ENCODE assay signal across 8 cellular contexts in genomic region chr5:133612021-133612860, GRCh38. TPM values are rescaled to one million over a fixed set of nuclear protein-coding genes. Genes with fewer than 3 reads are reported as not detected.
DNase-seq lines count a peak whose midpoint lies in the region; ATAC-seq, FAIRE-seq and TF ChIP-seq lines count a peak whose summit lies in the region.

Gene FSTL4 (minus strand): TSS chr5:133612541.

- H3K27ac ChIP-seq in body of pancreas (peak within 1 kb of the TSS in 2 of 4 donors; percentile 40 to 47), liver (ENCODE audit: low read depth in 1 of 2, low read length in 2 of 2) (no peak within 1 kb of the TSS)

- H3K36me3 ChIP-seq in body of pancreas (replicated peaks in 1 of 2; ENCODE audit: insufficient read depth in 1 of 2, low read depth in 2 of 2): no peaks in the 10 kb centered on the region
- H3K36me3 ChIP-seq in liver (ENCODE audit: control insufficient read depth in 4 of 4, insufficient read depth in 3 of 4, low read depth in 1 of 4, low read length in 3 of 4): no peaks in the 10 kb centered on the region

- no peaks in the 10 kb centered on the region for H3K9me3 Mint-ChIP-seq in stimulated activated naive CD8-positive, alpha-beta T cell treated with anti-CD3 and anti-CD28 coated beads, Interleukin-15, Interleukin-2, amounts not matched to agents 100 ng/mL and 50 ng/mL, for 24 hours

- H3K9me3 ChIP-seq in body of pancreas (no peaks in the 10 kb centered on the region), liver (ENCODE audit: control insufficient read depth in 4 of 4, low read length in 3 of 4) (no peaks in the 10 kb centered on the region)

- H3K27ac Mint-ChIP-seq in stimulated activated naive CD8-positive, alpha-beta T cell treated with anti-CD3 and anti-CD28 coated beads, Interleukin-15, Interleukin-2, amounts not matched to agents 100 ng/mL and 50 ng/mL, for 24 hours: no peak within 1 kb of the TSS

- TF ChIP-seq POLR2A in GM12892 (IDR thresholded peaks at IDR 0.05; ENCODE audit: low read depth, low read length) (no peak), body of pancreas (IDR thresholded peaks at IDR 0.05) (peak; percentile 13 to 53 (median 27))

- ATAC-seq in body of pancreas (peak; percentile 76), HG03354 (IDR thresholded peaks at IDR 0.05; ENCODE audit: poor library complexity, severe bottlenecking, unreplicated experiment) (no peak)

- no peak for FAIRE-seq in GM12892 (lab: Jason Lieb, UNC)

- WGBS in body of pancreas, 2 donors: 0 to 2% methylated on average over 1 to 50 of the region's 98 CpGs
- 2% methylated on average over 98 of the region's 98 CpGs for WGBS in liver

- H3K4me3 Mint-ChIP-seq in stimulated activated naive CD8-positive, alpha-beta T cell treated with anti-CD3 and anti-CD28 coated beads, Interleukin-15, Interleukin-2, amounts not matched to agents 100 ng/mL and 50 ng/mL, for 24 hours: peak within 1 kb of the TSS; percentile 71

- DNase-seq in GM12892 (ENCODE audit: insufficient read length): peak; percentile 28
- peak; percentile 36 for DNase-seq in NCI-H460 (ENCODE audit: extremely low read depth, low read depth)
- DNase-seq in body of pancreas: peak; percentile 72 to 86 (median 77)
- no peak for DNase-seq in HCEC 1CT
- no peak for DNase-seq in glomerular visceral epithelial cell (ENCODE audit: extremely low spot score)

- H3K27me3 ChIP-seq in body of pancreas (peaks cover 0 to 3% of the 10 kb centered on the region in 2 donors), liver (ENCODE audit: control insufficient read depth in 4 of 4, insufficient read depth in 4 of 4, low read length in 3 of 4) (peaks cover 5 to 13% (median 7%) of the 10 kb centered on the region in 4 donors)

- H3K4me1 ChIP-seq in body of pancreas: peaks cover 18% of the 10 kb centered on the region
- peaks cover 15 to 18% (median 16%) of the 10 kb centered on the region in 4 donors for H3K4me1 ChIP-seq in liver (ENCODE audit: control insufficient read depth in 4 of 4, insufficient read depth in 4 of 4, low read length in 3 of 4)

- no peak within 1 kb of the TSS for H3K9ac ChIP-seq in liver (ENCODE audit: low read depth in 1 of 2, low read length in 2 of 2)

- H3K27me3 Mint-ChIP-seq in stimulated activated naive CD8-positive, alpha-beta T cell treated with anti-CD3 and anti-CD28 coated beads, Interleukin-15, Interleukin-2, amounts not matched to agents 100 ng/mL and 50 ng/mL, for 24 hours: peaks cover 64% of the 10 kb centered on the region

- peaks cover 9% of the 10 kb centered on the region for H3K4me1 Mint-ChIP-seq in stimulated activated naive CD8-positive, alpha-beta T cell treated with anti-CD3 and anti-CD28 coated beads, Interleukin-15, Interleukin-2, amounts not matched to agents 100 ng/mL and 50 ng/mL, for 24 hours (ENCODE audit: low read depth)

- no peak for TF ChIP-seq RAD21 in liver (IDR thresholded peaks at IDR 0.05)

- H3K4me3 ChIP-seq in body of pancreas (peak within 1 kb of the TSS; percentile 13 to 36), liver (ENCODE audit: low read depth in 1 of 3, low read length in 3 of 3) (peak within 1 kb of the TSS in 2 of 3 donors; percentile 37 to 50)

- TF ChIP-seq CTCF in body of pancreas (IDR thresholded peaks at IDR 0.05) (peak in 1 of 7 experiments; percentile 56), liver (IDR thresholded peaks at IDR 0.05; ENCODE audit: low read depth, low read length, missing input control) (no peak)

- intact Hi-C loops in body of pancreas (cut with DNase I): no loop called here

- no peaks in the 10 kb centered on the region for H3K36me3 Mint-ChIP-seq in stimulated activated naive CD8-positive, alpha-beta T cell treated with anti-CD3 and anti-CD28 coated beads, Interleukin-15, Interleukin-2, amounts not matched to agents 100 ng/mL and 50 ng/mL, for 24 hours (ENCODE audit: low read depth)

TF ChIP-seq in liver, 16 proteins besides CTCF, POLR2A, EP300 and RAD21:
- TF ChIP-seq HNF4A (conservative IDR thresholded peaks at IDR 0.05) (no peak), TAF1 (conservative IDR thresholded peaks at IDR 0.05) (no peak), EGR1 (IDR thresholded peaks at IDR 0.05; ENCODE audit: low read depth in 2 of 2) (no peak), SP1 (IDR thresholded peaks at IDR 0.05) (no peak), JUND (IDR thresholded peaks at IDR 0.05) (no peak), ZBTB33 (IDR thresholded peaks at IDR 0.05) (no peak)
- TF ChIP-seq, protein P1, sequence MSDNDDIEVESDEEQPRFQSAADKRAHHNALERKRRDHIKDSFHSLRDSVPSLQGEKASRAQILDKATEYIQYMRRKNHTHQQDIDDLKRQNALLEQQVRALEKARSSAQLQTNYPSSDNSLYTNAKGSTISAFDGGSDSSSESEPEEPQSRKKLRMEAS (IDR thresholded peaks at IDR 0.05): no peak
TF ChIP-seq in liver: peak in this region for 0.

RNA-seq across cellular contexts. Expression of gene FSTL4, which starts in this region (rescaled TPM):
- not detected for polyA plus RNA-seq in GM12892 (2012; ENCODE audit: missing spikeins)
- total RNA-seq in NCI-H460 (2014; rRNA removed; shearing (Covaris generic)): 14.3 and 15.0 TPM in 2 replicates
- 19.6 and 28.6 TPM in 2 replicates for polyA plus RNA-seq in NCI-H460 (2014; cell fraction: nucleus; rRNA removed)
- total RNA-seq in body of pancreas: 1 to 10 TPM in 1 of 2 donors, under 1 TPM in 1; 0.26 to 1.3 TPM
- not detected for total RNA-seq in liver
- under 1 TPM; 0.02 to 0.18 TPM for polyA plus RNA-seq in liver

Comparison
In these comparisons a context has a peak if more than half of its experiments do, and no peak if none do; other contexts are left out.
1. DNase-seq: peak in GM12892 (single experiment), NCI-H460 (single experiment) and body of pancreas (4 of 4); none in HCEC 1CT (single experiment) and glomerular visceral epithelial cell (single experiment).